In genomic region chr11:82988936-82989627, GRCh38 we compare ENCODE assay signal across 1 cellular context.
TF ChIP-seq lines count a peak whose summit lies in the region.

No MANE protein-coding gene starts in this region.

TF ChIP-seq in HepG2, 621 proteins besides CTCF, POLR2A, EP300 and RAD21 (continued from another document and continues in another):
- no peak for TF ChIP-seq TIGD3 (CRISPR knock-in tag; IDR thresholded peaks at IDR 0.05; ENCODE audit: borderline replicate concordance)
- TF ChIP-seq, protein P1, sequence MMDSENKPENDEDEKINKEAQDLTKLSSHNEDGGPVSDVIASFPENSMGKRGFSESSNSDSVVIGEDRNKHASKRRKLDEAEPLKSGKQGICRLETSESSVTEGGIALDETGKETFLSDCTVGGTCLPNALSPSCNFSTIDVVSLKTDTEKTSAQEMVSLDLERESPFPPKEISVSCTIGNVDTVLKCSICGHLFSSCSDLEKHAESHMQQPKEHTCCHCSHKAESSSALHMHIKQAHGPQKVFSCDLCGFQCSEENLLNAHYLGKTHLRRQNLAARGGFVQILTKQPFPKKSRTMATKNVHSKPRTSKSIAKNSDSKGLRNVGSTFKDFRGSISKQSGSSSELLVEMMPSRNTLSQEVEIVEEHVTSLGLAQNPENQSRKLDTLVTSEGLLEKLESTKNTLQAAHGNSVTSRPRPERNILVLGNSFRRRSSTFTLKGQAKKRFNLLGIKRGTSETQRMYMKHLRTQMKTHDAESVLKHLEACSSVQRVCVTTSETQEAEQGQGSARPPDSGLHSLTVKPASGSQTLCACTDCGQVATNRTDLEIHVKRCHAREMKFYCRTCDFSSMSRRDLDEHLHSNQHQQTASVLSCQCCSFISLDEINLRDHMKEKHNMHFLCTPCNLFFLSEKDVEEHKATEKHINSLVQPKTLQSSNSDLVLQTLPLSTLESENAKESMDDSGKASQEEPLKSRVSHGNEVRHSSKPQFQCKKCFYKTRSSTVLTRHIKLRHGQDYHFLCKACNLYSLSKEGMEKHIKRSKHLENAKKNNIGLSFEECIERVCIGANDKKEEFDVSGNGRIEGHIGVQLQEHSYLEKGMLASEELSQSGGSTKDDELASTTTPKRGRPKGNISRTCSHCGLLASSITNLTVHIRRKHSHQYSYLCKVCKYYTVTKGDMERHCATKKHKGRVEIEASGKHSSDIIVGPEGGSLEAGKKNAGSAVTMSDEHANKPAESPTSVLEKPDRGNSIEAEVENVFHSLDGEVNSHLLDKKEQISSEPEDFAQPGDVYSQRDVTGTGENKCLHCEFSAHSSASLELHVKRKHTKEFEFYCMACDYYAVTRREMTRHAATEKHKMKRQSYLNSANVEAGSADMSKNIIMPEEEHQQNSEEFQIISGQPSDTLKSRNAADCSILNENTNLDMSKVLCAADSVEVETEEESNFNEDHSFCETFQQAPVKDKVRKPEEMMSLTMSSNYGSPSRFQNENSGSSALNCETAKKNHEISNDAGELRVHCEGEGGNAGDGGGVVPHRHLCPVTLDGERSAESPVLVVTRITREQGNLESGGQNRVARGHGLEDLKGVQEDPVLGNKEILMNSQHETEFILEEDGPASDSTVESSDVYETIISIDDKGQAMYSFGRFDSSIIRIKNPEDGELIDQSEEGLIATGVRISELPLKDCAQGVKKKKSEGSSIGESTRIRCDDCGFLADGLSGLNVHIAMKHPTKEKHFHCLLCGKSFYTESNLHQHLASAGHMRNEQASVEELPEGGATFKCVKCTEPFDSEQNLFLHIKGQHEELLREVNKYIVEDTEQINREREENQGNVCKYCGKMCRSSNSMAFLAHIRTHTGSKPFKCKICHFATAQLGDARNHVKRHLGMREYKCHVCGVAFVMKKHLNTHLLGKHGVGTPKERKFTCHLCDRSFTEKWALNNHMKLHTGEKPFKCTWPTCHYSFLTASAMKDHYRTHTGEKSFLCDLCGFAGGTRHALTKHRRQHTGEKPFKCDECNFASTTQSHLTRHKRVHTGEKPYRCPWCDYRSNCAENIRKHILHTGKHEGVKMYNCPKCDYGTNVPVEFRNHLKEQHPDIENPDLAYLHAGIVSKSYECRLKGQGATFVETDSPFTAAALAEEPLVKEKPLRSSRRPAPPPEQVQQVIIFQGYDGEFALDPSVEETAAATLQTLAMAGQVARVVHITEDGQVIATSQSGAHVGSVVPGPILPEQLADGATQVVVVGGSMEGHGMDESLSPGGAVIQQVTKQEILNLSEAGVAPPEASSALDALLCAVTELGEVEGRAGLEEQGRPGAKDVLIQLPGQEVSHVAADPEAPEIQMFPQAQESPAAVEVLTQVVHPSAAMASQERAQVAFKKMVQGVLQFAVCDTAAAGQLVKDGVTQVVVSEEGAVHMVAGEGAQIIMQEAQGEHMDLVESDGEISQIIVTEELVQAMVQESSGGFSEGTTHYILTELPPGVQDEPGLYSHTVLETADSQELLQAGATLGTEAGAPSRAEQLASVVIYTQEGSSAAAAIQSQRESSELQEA (CRISPR knock-in tag; IDR thresholded peaks at IDR 0.05; ENCODE audit: not compliant biosample characterization) = no peak
- no peak for TF ChIP-seq NFATC3 (CRISPR knock-in tag; IDR thresholded peaks at IDR 0.05)
- TF ChIP-seq, protein P2, sequence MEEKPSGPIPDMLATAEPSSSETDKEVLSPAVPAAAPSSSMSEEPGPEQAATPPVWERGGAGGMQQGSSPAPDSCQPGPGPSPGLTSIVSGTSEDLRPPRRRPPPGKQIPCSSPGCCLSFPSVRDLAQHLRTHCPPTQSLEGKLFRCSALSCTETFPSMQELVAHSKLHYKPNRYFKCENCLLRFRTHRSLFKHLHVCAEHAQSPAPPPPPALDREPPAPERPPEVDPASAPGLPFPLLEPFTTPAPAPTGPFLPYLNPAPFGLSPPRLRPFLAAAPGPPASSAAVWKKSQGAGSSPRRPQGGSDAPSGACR (CRISPR knock-in tag; IDR thresholded peaks at IDR 0.05) = no peak
- TF ChIP-seq TRIM24 (CRISPR knock-in tag; IDR thresholded peaks at IDR 0.05) = no peak
- no peak for TF ChIP-seq ZNF558 (CRISPR knock-in tag; IDR thresholded peaks at IDR 0.05; ENCODE audit: borderline replicate concordance)
- TF ChIP-seq ZBTB20 (CRISPR knock-in tag; IDR thresholded peaks at IDR 0.05; ENCODE audit: borderline replicate concordance, low read depth) = no peak; the same call in 1 of the 2 replicates
- TF ChIP-seq RBM39 (IDR thresholded peaks at IDR 0.05; ENCODE audit: low read depth, low read length, poor library complexity, severe bottlenecking) = no peak
- TF ChIP-seq, protein P3, sequence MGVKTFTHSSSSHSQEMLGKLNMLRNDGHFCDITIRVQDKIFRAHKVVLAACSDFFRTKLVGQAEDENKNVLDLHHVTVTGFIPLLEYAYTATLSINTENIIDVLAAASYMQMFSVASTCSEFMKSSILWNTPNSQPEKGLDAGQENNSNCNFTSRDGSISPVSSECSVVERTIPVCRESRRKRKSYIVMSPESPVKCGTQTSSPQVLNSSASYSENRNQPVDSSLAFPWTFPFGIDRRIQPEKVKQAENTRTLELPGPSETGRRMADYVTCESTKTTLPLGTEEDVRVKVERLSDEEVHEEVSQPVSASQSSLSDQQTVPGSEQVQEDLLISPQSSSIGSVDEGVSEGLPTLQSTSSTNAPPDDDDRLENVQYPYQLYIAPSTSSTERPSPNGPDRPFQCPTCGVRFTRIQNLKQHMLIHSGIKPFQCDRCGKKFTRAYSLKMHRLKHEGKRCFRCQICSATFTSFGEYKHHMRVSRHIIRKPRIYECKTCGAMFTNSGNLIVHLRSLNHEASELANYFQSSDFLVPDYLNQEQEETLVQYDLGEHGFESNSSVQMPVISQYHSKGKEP (CRISPR knock-in tag; IDR thresholded peaks at IDR 0.05) = no peak
- TF ChIP-seq SUZ12 (IDR thresholded peaks at IDR 0.05; ENCODE audit: low read depth, low read length) = no peak
- TF ChIP-seq HNRNPH1 (optimal IDR thresholded peaks at IDR 0.05; ENCODE audit: low read depth, low read length) = no peak
- 0 out of 2 replicates have a peak, but pooled peaks have one; percentile 25 for TF ChIP-seq ZBTB38 (CRISPR knock-in tag; IDR thresholded peaks at IDR 0.05)
- no peak for TF ChIP-seq ZBTB33 (CRISPR knock-in tag; IDR thresholded peaks at IDR 0.05)
- no peak for TF ChIP-seq RBM22 (optimal IDR thresholded peaks at IDR 0.05; ENCODE audit: low read length)
- TF ChIP-seq SPEN (CRISPR knock-in tag; IDR thresholded peaks at IDR 0.05; ENCODE audit: low read depth) = no peak
- TF ChIP-seq ZNF672 (CRISPR knock-in tag; IDR thresholded peaks at IDR 0.05) = no peak
- no peak for TF ChIP-seq SKI (IDR thresholded peaks at IDR 0.05; ENCODE audit: partially characterized antibody)
- TF ChIP-seq, protein P4, sequence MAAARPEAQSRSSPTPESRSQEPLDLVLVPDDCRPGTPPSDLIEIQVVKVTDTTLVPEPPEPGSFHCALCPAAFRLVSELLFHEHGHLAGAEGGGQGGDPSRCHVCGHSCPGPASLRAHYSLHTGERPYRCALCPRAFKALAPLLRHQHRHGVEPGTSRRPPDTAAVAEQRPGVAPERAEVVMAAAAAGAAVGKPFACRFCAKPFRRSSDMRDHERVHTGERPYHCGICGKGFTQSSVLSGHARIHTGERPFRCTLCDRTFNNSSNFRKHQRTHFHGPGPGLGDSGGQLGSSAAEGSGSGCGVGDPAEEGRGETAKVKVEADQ (CRISPR knock-in tag; IDR thresholded peaks at IDR 0.05; ENCODE audit: borderline replicate concordance) = no peak
- TF ChIP-seq, protein P5, sequence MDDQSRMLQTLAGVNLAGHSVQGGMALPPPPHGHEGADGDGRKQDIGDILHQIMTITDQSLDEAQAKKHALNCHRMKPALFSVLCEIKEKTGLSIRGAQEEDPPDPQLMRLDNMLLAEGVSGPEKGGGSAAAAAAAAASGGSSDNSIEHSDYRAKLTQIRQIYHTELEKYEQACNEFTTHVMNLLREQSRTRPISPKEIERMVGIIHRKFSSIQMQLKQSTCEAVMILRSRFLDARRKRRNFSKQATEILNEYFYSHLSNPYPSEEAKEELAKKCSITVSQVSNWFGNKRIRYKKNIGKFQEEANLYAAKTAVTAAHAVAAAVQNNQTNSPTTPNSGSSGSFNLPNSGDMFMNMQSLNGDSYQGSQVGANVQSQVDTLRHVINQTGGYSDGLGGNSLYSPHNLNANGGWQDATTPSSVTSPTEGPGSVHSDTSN (CRISPR knock-in tag; IDR thresholded peaks at IDR 0.05; ENCODE audit: borderline replicate concordance) = no peak
- no peak for TF ChIP-seq E2F1 (CRISPR knock-in tag; IDR thresholded peaks at IDR 0.05)
- TF ChIP-seq, protein P6, sequence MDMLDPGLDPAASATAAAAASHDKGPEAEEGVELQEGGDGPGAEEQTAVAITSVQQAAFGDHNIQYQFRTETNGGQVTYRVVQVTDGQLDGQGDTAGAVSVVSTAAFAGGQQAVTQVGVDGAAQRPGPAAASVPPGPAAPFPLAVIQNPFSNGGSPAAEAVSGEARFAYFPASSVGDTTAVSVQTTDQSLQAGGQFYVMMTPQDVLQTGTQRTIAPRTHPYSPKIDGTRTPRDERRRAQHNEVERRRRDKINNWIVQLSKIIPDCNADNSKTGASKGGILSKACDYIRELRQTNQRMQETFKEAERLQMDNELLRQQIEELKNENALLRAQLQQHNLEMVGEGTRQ (IDR thresholded peaks at IDR 0.05; ENCODE audit: low read depth, low read length) = no peak
- TF ChIP-seq, protein P6 (CRISPR knock-in tag; IDR thresholded peaks at IDR 0.05; ENCODE audit: borderline replicate concordance) = no peak
- no peak for TF ChIP-seq ZFP37 (CRISPR knock-in tag; IDR thresholded peaks at IDR 0.05; ENCODE audit: borderline replicate concordance)
- no peak for TF ChIP-seq KLF13 (CRISPR knock-in tag; IDR thresholded peaks at IDR 0.05)
- no peak for TF ChIP-seq ZNF207 (IDR thresholded peaks at IDR 0.05; ENCODE audit: borderline replicate concordance)
- TF ChIP-seq, protein P7, sequence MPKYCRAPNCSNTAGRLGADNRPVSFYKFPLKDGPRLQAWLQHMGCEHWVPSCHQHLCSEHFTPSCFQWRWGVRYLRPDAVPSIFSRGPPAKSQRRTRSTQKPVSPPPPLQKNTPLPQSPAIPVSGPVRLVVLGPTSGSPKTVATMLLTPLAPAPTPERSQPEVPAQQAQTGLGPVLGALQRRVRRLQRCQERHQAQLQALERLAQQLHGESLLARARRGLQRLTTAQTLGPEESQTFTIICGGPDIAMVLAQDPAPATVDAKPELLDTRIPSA (CRISPR knock-in tag; IDR thresholded peaks at IDR 0.05; ENCODE audit: borderline replicate concordance) = no peak
- TF ChIP-seq, protein P8, sequence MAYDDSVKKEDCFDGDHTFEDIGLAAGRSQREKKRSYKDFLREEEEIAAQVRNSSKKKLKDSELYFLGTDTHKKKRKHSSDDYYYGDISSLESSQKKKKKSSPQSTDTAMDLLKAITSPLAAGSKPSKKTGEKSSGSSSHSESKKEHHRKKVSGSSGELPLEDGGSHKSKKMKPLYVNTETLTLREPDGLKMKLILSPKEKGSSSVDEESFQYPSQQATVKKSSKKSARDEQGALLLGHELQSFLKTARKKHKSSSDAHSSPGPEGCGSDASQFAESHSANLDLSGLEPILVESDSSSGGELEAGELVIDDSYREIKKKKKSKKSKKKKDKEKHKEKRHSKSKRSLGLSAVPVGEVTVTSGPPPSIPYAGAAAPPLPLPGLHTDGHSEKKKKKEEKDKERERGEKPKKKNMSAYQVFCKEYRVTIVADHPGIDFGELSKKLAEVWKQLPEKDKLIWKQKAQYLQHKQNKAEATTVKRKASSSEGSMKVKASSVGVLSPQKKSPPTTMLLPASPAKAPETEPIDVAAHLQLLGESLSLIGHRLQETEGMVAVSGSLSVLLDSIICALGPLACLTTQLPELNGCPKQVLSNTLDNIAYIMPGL (CRISPR knock-in tag; IDR thresholded peaks at IDR 0.05; ENCODE audit: borderline replicate concordance in 1 of 2, low read depth in 1 of 2) = no peak; a peak in 1 of 4 replicates
- TF ChIP-seq, protein P9, sequence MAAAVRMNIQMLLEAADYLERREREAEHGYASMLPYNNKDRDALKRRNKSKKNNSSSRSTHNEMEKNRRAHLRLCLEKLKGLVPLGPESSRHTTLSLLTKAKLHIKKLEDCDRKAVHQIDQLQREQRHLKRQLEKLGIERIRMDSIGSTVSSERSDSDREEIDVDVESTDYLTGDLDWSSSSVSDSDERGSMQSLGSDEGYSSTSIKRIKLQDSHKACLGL (CRISPR knock-in tag; IDR thresholded peaks at IDR 0.05) = no peak
